ENCODE assay signal across 10 cellular contexts in genomic region chr12:953776-954175, GRCh38. TPM values are rescaled to one million over a fixed set of nuclear protein-coding genes. Genes with fewer than 3 reads are reported as not detected.
DNase-seq lines count a peak whose midpoint lies in the region; ATAC-seq and TF ChIP-seq lines count a peak whose summit lies in the region.
"Had no signal": no experiment of that assay in that cellular context is flagged by ENCODE, and none has a peak within 500 bp of the region (broad histone marks: within the 10 kb centered on the region; RNA-seq: fewer than 3 reads in every experiment).

No MANE protein-coding gene starts in this region.

- TF ChIP-seq POLR2A in body of pancreas (IDR thresholded peaks at IDR 0.05), result no peak

- POLR2A ChIA-PET in BJ (lab: Charles Lee), result no interaction called here

- H3K9me3 ChIP-seq in RWPE2 (ENCODE audit: severe bottlenecking), result no peaks in the 10 kb centered on the region
- H3K9me3 ChIP-seq in body of pancreas, result no peaks in the 10 kb centered on the region

- H3K4me3 ChIP-seq in BJ (ENCODE audit: low read depth, low read length) (no peak overlapping the region), RWPE2 (ENCODE audit: severe bottlenecking) (no peak overlapping the region), body of pancreas (no peak overlapping the region)

- 72 to 77% methylated on average over 7 of the region's 7 CpGs for WGBS in body of pancreas, 2 donors

- H3K27me3 ChIP-seq in BJ (ENCODE audit: control insufficient read depth, insufficient read depth, low read length) (no peaks in the 10 kb centered on the region), RWPE2 (ENCODE audit: insufficient read depth, poor library complexity, severe bottlenecking) (no peaks in the 10 kb centered on the region), body of pancreas (no peaks in the 10 kb centered on the region)

- CTCF ChIA-PET in BJ (lab: Yijun Ruan, JAX), result interaction anchor here (0.7 to 1.3 kb wide), 2 partner anchors 62 to 139 kb away, joined by 3 read pairs; no protein-coding TSS in a partner anchor

- H3K27ac ChIP-seq in RWPE2 (ENCODE audit: poor library complexity, severe bottlenecking), result peak overlapping the region; percentile 47
- no peak overlapping the region for H3K27ac ChIP-seq in body of pancreas
- H3K27ac ChIP-seq: KMS-11 had no signal

- peak; percentile 10 for DNase-seq in BJ (ENCODE audit: low read depth)
- DNase-seq in HPDE6-E6E7 (ENCODE audit: extremely low spot score), result peak; percentile 19
- DNase-seq in RWPE2 (ENCODE audit: low spot score), result no peak
- peak; percentile 40 for DNase-seq in fibroblast of peridontal ligament (ENCODE audit: extremely low read depth)
- DNase-seq in NCI-H1436 treated with DMSO at 0.1 percent for 48 hours (lab: John Stamatoyannopoulos, UW), result no peak
- no peak for DNase-seq in body of pancreas
- DNase-seq in NCI-H2081 treated with DMSO at 0.1 percent for 48 hours (lab: John Stamatoyannopoulos, UW), result no peak
- DNase-seq: posterior cingulate gyrus had no signal

- TF ChIP-seq CTCF in BJ (IDR thresholded peaks at IDR 0.05; ENCODE audit: insufficient read depth, low read depth, low read length) (no peak), RWPE2 (IDR thresholded peaks at IDR 0.05; ENCODE audit: poor library complexity, severe bottlenecking) (no peak), body of pancreas (IDR thresholded peaks at IDR 0.05) (no peak)

- ATAC-seq in RWPE2 (ENCODE audit: low read depth) (peak; percentile 43), GM21515 (IDR thresholded peaks at IDR 0.05; ENCODE audit: unreplicated experiment) (no peak), body of pancreas (no peak)

- intact Hi-C loops in body of pancreas (cut with DNase I), result loop anchor here (10.0 kb wide), 1 partner anchor 389 kb away; no protein-coding TSS in a partner anchor

- H3K36me3 ChIP-seq in BJ (ENCODE audit: control insufficient read depth, insufficient read depth, low read length) (no peaks in the 10 kb centered on the region), RWPE2 (ENCODE audit: low read depth) (no peaks in the 10 kb centered on the region), body of pancreas (replicated peaks in 1 of 2; ENCODE audit: insufficient read depth in 1 of 2, low read depth in 2 of 2) (no peaks in the 10 kb centered on the region)

- H3K4me1 ChIP-seq in RWPE2 (ENCODE audit: insufficient read depth, poor library complexity, severe bottlenecking) (peaks cover 13% of the 10 kb centered on the region), body of pancreas (no peaks in the 10 kb centered on the region)

RNA-seq across cellular contexts. Expression of gene RAD52, which starts 4.3 kb away (rescaled TPM):
- polyA plus RNA-seq in BJ (2011; rRNA removed), result 13.1 and 15.3 TPM in 2 replicates
- polyA minus RNA-seq in BJ (2011; rRNA and poly(A)+ RNA removed), result 12.0 and 14.4 TPM in 2 replicates
- total RNA-seq in body of pancreas, result 10 to 100 TPM; 10.5 to 13.5 TPM

RNA-seq across cellular contexts. Expression of gene ERC1, which starts 37.2 kb away (rescaled TPM):
- polyA plus RNA-seq in BJ (2011; rRNA removed), result 14.5 and 18.5 TPM in 2 replicates
- 50.5 and 51.7 TPM in 2 replicates for polyA minus RNA-seq in BJ (2011; rRNA and poly(A)+ RNA removed)
- 10 to 100 TPM; 20.8 to 29.0 TPM for total RNA-seq in body of pancreas

Comparison
In these comparisons a context has a peak if more than half of its experiments do, and no peak if none do; other contexts are left out.
1. DNase-seq: peak in BJ (single experiment), HPDE6-E6E7 (single experiment) and fibroblast of peridontal ligament (single experiment); none in RWPE2 (single experiment), NCI-H1436 treated with DMSO at 0.1 percent for 48 hours (single experiment), body of pancreas (0 of 4) and NCI-H2081 treated with DMSO at 0.1 percent for 48 hours (single experiment).